Comparison of ENCODE assay signal across 21 cellular contexts in genomic region chr6:110990835-110991576, GRCh38. TPM values are rescaled to one million over a fixed set of nuclear protein-coding genes. Genes with fewer than 3 reads are reported as not detected.
DNase-seq lines count a peak whose midpoint lies in the region; ATAC-seq and TF ChIP-seq lines count a peak whose summit lies in the region.
"Had no signal": no experiment of that assay in that cellular context is flagged by ENCODE, and none has a peak within 500 bp of the region (broad histone marks: within the 10 kb centered on the region; RNA-seq: fewer than 3 reads in every experiment).

No MANE protein-coding gene starts in this region.

- H3K9me3 Mint-ChIP-seq in GM23338: no peaks in the 10 kb centered on the region
- no peaks in the 10 kb centered on the region for H3K9me3 Mint-ChIP-seq in memory B cell
- H3K9me3 Mint-ChIP-seq in effector memory CD8-positive, alpha-beta T cell: no peaks in the 10 kb centered on the region
- H3K9me3 Mint-ChIP-seq: brain; stimulated activated naive CD8-positive, alpha-beta T cell treated with anti-CD3 and anti-CD28 coated beads, Interleukin-15, Interleukin-2, amounts not matched to agents 100 ng/mL and 50 ng/mL, for 24 hours had no signal

- no peaks in the 10 kb centered on the region for H3F3A ChIP-seq in GM23338 (replicated peaks; ENCODE audit: low read depth)

- H3K36me3 Mint-ChIP-seq in GM23338 (ENCODE audit: low read depth) (peaks cover 80% of the 10 kb centered on the region), memory B cell (peaks cover 30% of the 10 kb centered on the region)
- H3K36me3 Mint-ChIP-seq in effector memory CD8-positive, alpha-beta T cell (ENCODE audit: insufficient read depth): peaks cover 68% of the 10 kb centered on the region

- ATAC-seq in GM23338 (no peak), RWPE2 (ENCODE audit: low read depth) (no peak), memory B cell (ENCODE audit: low read depth) (no peak)
- no peak for ATAC-seq in effector memory CD8-positive, alpha-beta T cell (replicated peaks)

- 85 to 88% (median 87%) methylated on average over 11 of the region's 11 CpGs for WGBS in adrenal gland, 4 donors

- H3K36me3 ChIP-seq in GM23338 (ENCODE audit: insufficient read depth): peaks cover 49% of the 10 kb centered on the region
- H3K36me3 ChIP-seq in RWPE2 (ENCODE audit: low read depth): peaks cover 87% of the 10 kb centered on the region
- peaks cover 0 to 45% of the 10 kb centered on the region in 2 donors for H3K36me3 ChIP-seq in adrenal gland (replicated peaks in 1 of 2)

- 0 out of 2 replicates have a peak overlapping the region, but pooled peaks have one; percentile 10 for H3K27ac Mint-ChIP-seq in GM23338
- peak overlapping the region; percentile 40 for H3K27ac Mint-ChIP-seq in memory B cell
- no peak overlapping the region for H3K27ac Mint-ChIP-seq in effector memory CD8-positive, alpha-beta T cell
- H3K27ac Mint-ChIP-seq: stimulated activated naive CD8-positive, alpha-beta T cell treated with anti-CD3 and anti-CD28 coated beads, Interleukin-15, Interleukin-2, amounts not matched to agents 100 ng/mL and 50 ng/mL, for 24 hours had no signal

- TF ChIP-seq POLR2A in adrenal gland (IDR thresholded peaks at IDR 0.05): no peak

- peak; percentile 7 to 20 for DNase-seq in NCI-H526 (lab: John Stamatoyannopoulos, UW)
- DNase-seq in NCI-H526 treated with DMSO at 0.1 percent for 48 hours (lab: John Stamatoyannopoulos, UW): no peak
- no peak for DNase-seq in GM23338 (ENCODE audit: low spot score)
- no peak for DNase-seq in RWPE2 (ENCODE audit: low spot score)
- no peak for DNase-seq in memory B cell (ENCODE audit: low spot score in 2 of 2)
- DNase-seq in adrenal gland: no peak
- DNase-seq in EL: no peak
- DNase-seq in effector memory CD8-positive, alpha-beta T cell: no peak
- DNase-seq: activated CD4-positive, alpha-beta T cell treated with anti-CD3 and anti-CD28 coated beads for 48 hours; Caco-2; H7; mammary epithelial cell; MG63; NCI-H146; NCI-H2171 treated with DMSO at 0.1 percent for 48 hours; NCI-H69; stimulated activated CD4-positive, alpha-beta T cell treated with anti-CD3 and anti-CD28 coated beads, Interleukin-2, amount 100 ng/mL, for 48 hours; thyroid gland had no signal

- peaks cover 18% of the 10 kb centered on the region for H4K20me1 ChIP-seq in GM23338 (replicated peaks; ENCODE audit: insufficient read depth)

- H3K4me3 ChIP-seq in GM23338: no peak overlapping the region
- no peak overlapping the region for H3K4me3 ChIP-seq in RWPE2 (ENCODE audit: severe bottlenecking)
- H3K4me3 ChIP-seq in adrenal gland: no peak overlapping the region
- H3K4me3 ChIP-seq: MG63, smooth muscle cell, thyroid gland had no signal

- TF ChIP-seq CTCF in GM23338 (conservative IDR thresholded peaks at IDR 0.05; ENCODE audit: low read depth in 2 of 2): no peak; a peak in 1 of 4 replicates
- peak; percentile 29 for TF ChIP-seq CTCF in RWPE2 (IDR thresholded peaks at IDR 0.05; ENCODE audit: poor library complexity, severe bottlenecking)
- no peak for TF ChIP-seq CTCF in adrenal gland (IDR thresholded peaks at IDR 0.05)

- H3K4me1 ChIP-seq in GM23338 (ENCODE audit: insufficient read depth): no peaks in the 10 kb centered on the region
- no peaks in the 10 kb centered on the region for H3K4me1 ChIP-seq in RWPE2 (ENCODE audit: insufficient read depth, poor library complexity, severe bottlenecking)
- no peaks in the 10 kb centered on the region for H3K4me1 ChIP-seq in adrenal gland (replicated peaks in 1 of 2)
- H3K4me1 ChIP-seq: Caco-2 had no signal

- H3K9me3 ChIP-seq in RWPE2 (ENCODE audit: severe bottlenecking) (no peaks in the 10 kb centered on the region), adrenal gland (replicated peaks in 1 of 3) (no peaks in the 10 kb centered on the region)
- H3K9me3 ChIP-seq: Caco-2, MG63, thyroid gland had no signal

- H3K4me1 Mint-ChIP-seq in GM23338: no peaks in the 10 kb centered on the region
- H3K4me1 Mint-ChIP-seq in memory B cell: peaks cover 14% of the 10 kb centered on the region
- peaks cover 0 to 3% of the 10 kb centered on the region in 2 donors for H3K4me1 Mint-ChIP-seq in effector memory CD8-positive, alpha-beta T cell (ENCODE audit: low read depth in 2 of 2)
- H3K4me1 Mint-ChIP-seq: brain had no signal

- intact Hi-C loops in adrenal gland (cut with DNase I): loop anchor here in 1 of 2 donors (10.0 kb wide), 1 partner anchor 466 kb away; no protein-coding TSS in a partner anchor

- no peak overlapping the region for H2AFZ ChIP-seq in GM23338

- peaks cover 4% of the 10 kb centered on the region for H3K27me3 Mint-ChIP-seq in GM23338 (ENCODE audit: insufficient read depth, low read depth, poor library complexity)
- H3K27me3 Mint-ChIP-seq in memory B cell: no peaks in the 10 kb centered on the region
- no peaks in the 10 kb centered on the region for H3K27me3 Mint-ChIP-seq in effector memory CD8-positive, alpha-beta T cell
- H3K27me3 Mint-ChIP-seq: brain; stimulated activated naive CD8-positive, alpha-beta T cell treated with anti-CD3 and anti-CD28 coated beads, Interleukin-15, Interleukin-2, amounts not matched to agents 100 ng/mL and 50 ng/mL, for 24 hours had no signal

- no peak overlapping the region for H3K4me3 Mint-ChIP-seq in GM23338
- peak overlapping the region; percentile 39 for H3K4me3 Mint-ChIP-seq in memory B cell
- no peak overlapping the region for H3K4me3 Mint-ChIP-seq in effector memory CD8-positive, alpha-beta T cell
- H3K4me3 Mint-ChIP-seq: brain; stimulated activated naive CD8-positive, alpha-beta T cell treated with anti-CD3 and anti-CD28 coated beads, Interleukin-15, Interleukin-2, amounts not matched to agents 100 ng/mL and 50 ng/mL, for 24 hours had no signal

- H3K27me3 ChIP-seq in GM23338 (ENCODE audit: insufficient read depth) (no peaks in the 10 kb centered on the region), RWPE2 (ENCODE audit: insufficient read depth, poor library complexity, severe bottlenecking) (no peaks in the 10 kb centered on the region), adrenal gland (no peaks in the 10 kb centered on the region)
- H3K27me3 ChIP-seq: MG63, thyroid gland had no signal

- no peaks in the 10 kb centered on the region for H3K9me2 ChIP-seq in GM23338 (ENCODE audit: insufficient read depth)

- peaks cover 26% of the 10 kb centered on the region; the same call in 1 of the 2 replicates for H3K79me2 ChIP-seq in GM23338 (replicated peaks; ENCODE audit: insufficient read depth)

- no peak overlapping the region for H3K27ac ChIP-seq in GM23338 (ENCODE audit: low read depth)
- no peak overlapping the region for H3K27ac ChIP-seq in RWPE2 (ENCODE audit: poor library complexity, severe bottlenecking)
- no peak overlapping the region for H3K27ac ChIP-seq in adrenal gland
- H3K27ac ChIP-seq: thyroid gland had no signal

- no peak overlapping the region for H3K4me2 ChIP-seq in GM23338
- H3K4me2 ChIP-seq: smooth muscle cell had no signal

TF ChIP-seq in GM23338, 12 proteins besides CTCF, POLR2A, EP300 and RAD21 (continues in another document):
- no peak for TF ChIP-seq STAT1 (IDR thresholded peaks at IDR 0.05; ENCODE audit: unreplicated experiment)
- TF ChIP-seq NANOG (IDR thresholded peaks at IDR 0.05; ENCODE audit: borderline replicate concordance): no peak
- no peak for TF ChIP-seq CREB1 (CRISPR knock-in tag; IDR thresholded peaks at IDR 0.05; ENCODE audit: low read depth)
- TF ChIP-seq POLR2AphosphoS5 (IDR thresholded peaks at IDR 0.05; ENCODE audit: low read depth): no peak
- TF ChIP-seq ETS1 (IDR thresholded peaks at IDR 0.05): no peak

RNA-seq across cellular contexts. Expression of gene RPF2, which starts 9.2 kb away (rescaled TPM):
- 73.5 and 97.2 TPM in 2 replicates for total RNA-seq in GM23338 (2014; rRNA removed; shearing (Covaris generic))
- polyA plus RNA-seq in GM23338 (2016; fragmentation: Nextera tagmentation; extraction: Ambion mirVana) (141 and 157 TPM in 2 replicates), adrenal gland (10 to 100 TPM; 33.1 to 63.3 (median 38.5) TPM)
- 10 to 100 TPM; 12.8 to 32.1 (median 25.0) TPM for total RNA-seq in adrenal gland

RNA-seq across cellular contexts. Expression of gene GTF3C6, which starts 32.5 kb away (rescaled TPM):
- 41.2 and 44.9 TPM in 2 replicates for total RNA-seq in GM23338 (2014; rRNA removed; shearing (Covaris generic))
- polyA plus RNA-seq in GM23338 (2016; fragmentation: Nextera tagmentation; extraction: Ambion mirVana) (221 and 245 TPM in 2 replicates), adrenal gland (100 to 1,000 TPM in 1 of 3 donors, 10 to 100 TPM in 2; 74.7 to 133 (median 87.2) TPM)
- total RNA-seq in adrenal gland: 10 to 100 TPM; 48.3 to 95.3 (median 69.1) TPM

Comparison
In these comparisons a context has a peak if more than half of its experiments do, and no peak if none do; other contexts are left out.
1. DNase-seq: peak in NCI-H526 (2 of 2); none in NCI-H526 treated with DMSO at 0.1 percent for 48 hours (single experiment), GM23338 (single experiment), RWPE2 (single experiment), memory B cell (0 of 2), adrenal gland (0 of 7), EL (single experiment) and effector memory CD8-positive, alpha-beta T cell (0 of 3).
2. H3K27ac Mint-ChIP-seq: peak in GM23338 (single experiment) and memory B cell (single experiment); none in effector memory CD8-positive, alpha-beta T cell (0 of 2).